In genomic region chr10:29634764-29635625, GRCh38 we compare ENCODE assay signal across 8 cellular contexts. TPM values are rescaled to one million over a fixed set of nuclear protein-coding genes. Genes with fewer than 3 reads are reported as not detected.
DNase-seq lines count a peak whose midpoint lies in the region; TF ChIP-seq lines count a peak whose summit lies in the region.

TSS of gene SVIL (minus strand) at chr10:29634971. CDS start at chr10:29555058, 79,913 bp downstream.

- peaks cover 12% of the 10 kb centered on the region for H3K36me3 Mint-ChIP-seq in activated naive CD4-positive, alpha-beta T cell treated with anti-CD3 and anti-CD28 coated beads, Interleukin-2, amount 50 U/mL, for 24 hours

- H3K4me1 Mint-ChIP-seq in activated naive CD4-positive, alpha-beta T cell treated with anti-CD3 and anti-CD28 coated beads, Interleukin-2, amount 50 U/mL, for 24 hours, result peaks cover 57% of the 10 kb centered on the region

- H3K27ac Mint-ChIP-seq in activated naive CD4-positive, alpha-beta T cell treated with anti-CD3 and anti-CD28 coated beads, Interleukin-2, amount 50 U/mL, for 24 hours, result peak within 1 kb of the TSS; percentile 43

- H2AFZ ChIP-seq in hepatocyte (no peak within 1 kb of the TSS), MM.1S (ENCODE audit: low read length) (no peak within 1 kb of the TSS)

- H3K4me1 ChIP-seq in ascending aorta (peaks cover 4 to 41% of the 10 kb centered on the region in 2 donors), hepatocyte (ENCODE audit: insufficient read depth) (peaks cover 43% of the 10 kb centered on the region), skeletal muscle satellite cell (ENCODE audit: control insufficient read depth, insufficient read depth, low read length) (peaks cover 50% of the 10 kb centered on the region), MM.1S (ENCODE audit: low read length) (no peaks in the 10 kb centered on the region)

- no peaks in the 10 kb centered on the region for H3K27me3 ChIP-seq in ascending aorta
- no peaks in the 10 kb centered on the region for H3K27me3 ChIP-seq in hepatocyte
- no peaks in the 10 kb centered on the region for H3K27me3 ChIP-seq in skeletal muscle satellite cell (ENCODE audit: control insufficient read depth, insufficient read depth, low read length)
- no peaks in the 10 kb centered on the region for H3K27me3 ChIP-seq in MM.1S (replicated peaks; ENCODE audit: insufficient read depth, low read length)

- H3K27ac ChIP-seq in ascending aorta (peak within 1 kb of the TSS; percentile 86 to 91), hepatocyte (peak within 1 kb of the TSS; percentile 89), MM.1S (ENCODE audit: low read length) (no peak within 1 kb of the TSS)

- no peaks in the 10 kb centered on the region for H3F3A ChIP-seq in MM.1S (ENCODE audit: insufficient read depth, low read length)

- no peak for DNase-seq in activated naive CD4-positive, alpha-beta T cell (lab: John Stamatoyannopoulos, UW)
- DNase-seq in ascending aorta (ENCODE audit: low spot score in 2 of 2) (peak; percentile 61 to 92), hepatocyte (ENCODE audit: low spot score) (peak; percentile 74), MM.1S (no peak), GDM1 (lab: John Stamatoyannopoulos, UW) (no peak)
- no peak for DNase-seq in stimulated activated CD4-positive, alpha-beta T cell treated with anti-CD3 and anti-CD28 coated beads, Interleukin-1b, Interleukin-23, amount 100 ng/mL, for 48 hours

- H4K20me1 ChIP-seq in hepatocyte (ENCODE audit: insufficient read depth, poor library complexity, severe bottlenecking) (no peaks in the 10 kb centered on the region), MM.1S (ENCODE audit: insufficient read depth, low read length) (no peaks in the 10 kb centered on the region)

- H3K4me3 Mint-ChIP-seq in activated naive CD4-positive, alpha-beta T cell treated with anti-CD3 and anti-CD28 coated beads, Interleukin-2, amount 50 U/mL, for 24 hours, result peak within 1 kb of the TSS; percentile 45

- H3K9ac ChIP-seq in skeletal muscle satellite cell (ENCODE audit: low read depth, low read length) (peak within 1 kb of the TSS; percentile 74), MM.1S (ENCODE audit: low read length) (no peak within 1 kb of the TSS)

- peaks cover 0 to 14% of the 10 kb centered on the region in 2 donors for H3K36me3 ChIP-seq in ascending aorta
- no peaks in the 10 kb centered on the region for H3K36me3 ChIP-seq in hepatocyte (replicated peaks; ENCODE audit: insufficient read depth, low read depth)
- H3K36me3 ChIP-seq in skeletal muscle satellite cell (ENCODE audit: insufficient read depth, low read length), result no peaks in the 10 kb centered on the region
- H3K36me3 ChIP-seq in MM.1S (replicated peaks; ENCODE audit: insufficient read depth, low read length), result no peaks in the 10 kb centered on the region

- intact Hi-C loops in ascending aorta (cut with DNase I), result loop anchor here (2.0 kb wide), 1 partner anchor 100 kb away; no protein-coding TSS in a partner anchor

- H3K9me3 ChIP-seq in ascending aorta (no peaks in the 10 kb centered on the region), hepatocyte (ENCODE audit: low read depth) (no peaks in the 10 kb centered on the region), skeletal muscle satellite cell (replicated peaks; ENCODE audit: low read length) (no peaks in the 10 kb centered on the region), MM.1S (replicated peaks; ENCODE audit: insufficient read depth, low read length) (no peaks in the 10 kb centered on the region)

- 36% methylated on average over 10 of the region's 10 CpGs for WGBS in hepatocyte (ENCODE audit: low lambda C conversion rate, missing lambda C conversion rate)

- no peaks in the 10 kb centered on the region for H3K9me3 Mint-ChIP-seq in activated naive CD4-positive, alpha-beta T cell treated with anti-CD3 and anti-CD28 coated beads, Interleukin-2, amount 50 U/mL, for 24 hours

- H3K4me2 ChIP-seq in hepatocyte (peak within 1 kb of the TSS; percentile 67), skeletal muscle satellite cell (ENCODE audit: low read length) (peak within 1 kb of the TSS; percentile 70), MM.1S (ENCODE audit: low read depth, low read length) (no peak within 1 kb of the TSS)

- H3K9me2 ChIP-seq in hepatocyte (replicated peaks; ENCODE audit: insufficient read depth) (no peaks in the 10 kb centered on the region), MM.1S (replicated peaks; ENCODE audit: insufficient read depth, low read length) (no peaks in the 10 kb centered on the region)

- H3K27me3 Mint-ChIP-seq in activated naive CD4-positive, alpha-beta T cell treated with anti-CD3 and anti-CD28 coated beads, Interleukin-2, amount 50 U/mL, for 24 hours, result no peaks in the 10 kb centered on the region

- peaks cover 60% of the 10 kb centered on the region for H3K79me2 ChIP-seq in hepatocyte
- H3K79me2 ChIP-seq in MM.1S (ENCODE audit: low read length), result no peaks in the 10 kb centered on the region

- peak within 1 kb of the TSS; percentile 50 to 65 for H3K4me3 ChIP-seq in ascending aorta
- no peak within 1 kb of the TSS for H3K4me3 ChIP-seq in hepatocyte
- H3K4me3 ChIP-seq in skeletal muscle satellite cell (ENCODE audit: low read length), result peak within 1 kb of the TSS; percentile 53
- H3K4me3 ChIP-seq in MM.1S (ENCODE audit: low read length), result no peak within 1 kb of the TSS

- TF ChIP-seq CTCF in ascending aorta (IDR thresholded peaks at IDR 0.05) (peak in 1 of 3 experiments; percentile 33), hepatocyte (IDR thresholded peaks at IDR 0.05; ENCODE audit: poor library complexity) (peak; percentile 1), MM.1S (IDR thresholded peaks at IDR 0.05; ENCODE audit: low read length) (no peak)

RNA-seq across cellular contexts. Expression of gene SVIL, which starts in this region (rescaled TPM):
- total RNA-seq in ascending aorta, result 94.7 TPM
- 24.3 and 24.4 TPM in 2 replicates for total RNA-seq in hepatocyte
- 36.5 and 64.2 TPM in 2 replicates for polyA plus RNA-seq in hepatocyte
- 50.7 and 58.3 TPM in 2 replicates for total RNA-seq in skeletal muscle satellite cell (2012; rRNA removed)

Comparison
In these comparisons a context has a peak if more than half of its experiments do, and no peak if none do; other contexts are left out.
1. DNase-seq: peak in ascending aorta (2 of 2) and hepatocyte (single experiment); none in activated naive CD4-positive, alpha-beta T cell (0 of 4), MM.1S (single experiment), stimulated activated CD4-positive, alpha-beta T cell treated with anti-CD3 and anti-CD28 coated beads, Interleukin-1b, Interleukin-23, amount 100 ng/mL, for 48 hours (single experiment) and GDM1 (single experiment).
2. H3K4me3 ChIP-seq: peak in ascending aorta (2 of 2) and skeletal muscle satellite cell (single experiment); none in hepatocyte (single experiment) and MM.1S (single experiment).